Comparison of ENCODE assay signal across 1 cellular context in genomic region chr11:119338318-119338890, GRCh38.
TF ChIP-seq lines count a peak whose summit lies in the region.

No MANE protein-coding gene starts in this region.

TF ChIP-seq in K562, 482 proteins besides CTCF, POLR2A, EP300 and RAD21 (continued from another document and continues in another):
- TF ChIP-seq NKRF (IDR thresholded peaks at IDR 0.05; ENCODE audit: borderline replicate concordance) (no peak), GATA2 (CRISPR knock-in tag; IDR thresholded peaks at IDR 0.05) (peak; percentile 34; the same call in 1 of the 2 replicates), ELK1 (CRISPR knock-in tag; IDR thresholded peaks at IDR 0.05) (no peak), HOMEZ (CRISPR knock-in tag; IDR thresholded peaks at IDR 0.05) (no peak), CREB3 (tag; conservative IDR thresholded peaks at IDR 0.05; ENCODE audit: low read depth) (no peak), CREM (IDR thresholded peaks at IDR 0.05; ENCODE audit: low read depth) (peak; percentile 51; the same call in 1 of the 2 replicates), BDP1 (IDR thresholded peaks at IDR 0.05; ENCODE audit: insufficient read depth, insufficient read length) (no peak), SMARCA5 (IDR thresholded peaks at IDR 0.05) (no peak), SOX6 (IDR thresholded peaks at IDR 0.05) (no peak; the same call in 1 of the 2 replicates), FOXA1 (IDR thresholded peaks at IDR 0.05; ENCODE audit: borderline replicate concordance) (no peak), WHSC1 (IDR thresholded peaks at IDR 0.05; ENCODE audit: low read length) (no peak), ZNF699 (CRISPR knock-in tag; IDR thresholded peaks at IDR 0.05; ENCODE audit: insufficient replicate concordance) (no peak), ZNF280B (CRISPR knock-in tag; IDR thresholded peaks at IDR 0.05) (no peak), SMARCA4 (IDR thresholded peaks at IDR 0.05) (no peak), ZNF143 (CRISPR knock-in tag; IDR thresholded peaks at IDR 0.05) (no peak; the same call in 1 of the 2 replicates), FUS (optimal IDR thresholded peaks at IDR 0.05; ENCODE audit: low read depth, low read length) (no peak), CBFA2T2 (conservative IDR thresholded peaks at IDR 0.05) (no peak), RNF219 (CRISPR knock-in tag; IDR thresholded peaks at IDR 0.05) (no peak), KDM1A (IDR thresholded peaks at IDR 0.05) (no peak), ZNF124 (CRISPR knock-in tag; IDR thresholded peaks at IDR 0.05) (no peak), BRF1 (IDR thresholded peaks at IDR 0.05; ENCODE audit: borderline replicate concordance, extremely low read depth, insufficient read length) (no peak), SMC3 (conservative IDR thresholded peaks at IDR 0.05; ENCODE audit: insufficient read depth, low read depth, low read length) (peak; percentile 78), TCF7 (IDR thresholded peaks at IDR 0.05; ENCODE audit: borderline replicate concordance) (no peak), ZSCAN32 (CRISPR knock-in tag; IDR thresholded peaks at IDR 0.05) (no peak), ILK (tag; IDR thresholded peaks at IDR 0.05; ENCODE audit: borderline replicate concordance, low read depth) (no peak), NR4A1 (CRISPR knock-in tag; IDR thresholded peaks at IDR 0.05) (no peak), NR4A1 (tag; IDR thresholded peaks at IDR 0.05) (no peak), ZNF79 (CRISPR knock-in tag; IDR thresholded peaks at IDR 0.05; ENCODE audit: low read depth) (no peak), THRA (IDR thresholded peaks at IDR 0.05) (no peak), GMEB1 (CRISPR knock-in tag; IDR thresholded peaks at IDR 0.05) (no peak), GTF2A2 (tag; IDR thresholded peaks at IDR 0.05) (no peak), NR2C1 (IDR thresholded peaks at IDR 0.05) (no peak), NR2C1 (tag; IDR thresholded peaks at IDR 0.05) (no peak), JUN (IDR thresholded peaks at IDR 0.05; ENCODE audit: borderline replicate concordance, low read depth, low read length) (peak; percentile 23; the same call in 1 of the 2 replicates), JUN (CRISPR knock-in tag; IDR thresholded peaks at IDR 0.05; ENCODE audit: borderline replicate concordance) (no peak), ETV6 (IDR thresholded peaks at IDR 0.05; ENCODE audit: borderline replicate concordance in 1 of 2, low read depth in 2 of 2, low read length in 1 of 2) (no peak), ETV6 (CRISPR knock-in tag; IDR thresholded peaks at IDR 0.05; ENCODE audit: borderline replicate concordance) (no peak), HES1 (IDR thresholded peaks at IDR 0.05; ENCODE audit: low read depth) (no peak), MAZ (CRISPR knock-in tag; conservative IDR thresholded peaks at IDR 0.05 in 1 of 2, IDR thresholded peaks at IDR 0.05 in 1 of 2) (peak in 1 of 2 experiments; percentile 78; a peak in 2 of 4 replicates), ZNF785 (CRISPR knock-in tag; IDR thresholded peaks at IDR 0.05) (no peak), TGIF2 (CRISPR knock-in tag; IDR thresholded peaks at IDR 0.05) (no peak), MTF1 (CRISPR knock-in tag; IDR thresholded peaks at IDR 0.05; ENCODE audit: borderline replicate concordance) (no peak), STAG1 (CRISPR knock-in tag; IDR thresholded peaks at IDR 0.05; ENCODE audit: borderline replicate concordance) (no peak), CREB1 (IDR thresholded peaks at IDR 0.05) (no peak; the same call in 1 of the 2 replicates), CREB1 (CRISPR knock-in tag; IDR thresholded peaks at IDR 0.05) (no peak), FOXP4 (CRISPR knock-in tag; IDR thresholded peaks at IDR 0.05; ENCODE audit: borderline replicate concordance) (no peak), ELF4 (CRISPR knock-in tag; IDR thresholded peaks at IDR 0.05) (no peak), MEF2A (IDR thresholded peaks at IDR 0.05; ENCODE audit: control insufficient read depth, low read depth, low read length) (no peak), PURB (CRISPR knock-in tag; IDR thresholded peaks at IDR 0.05; ENCODE audit: low read depth) (no peak), ZBTB26 (CRISPR knock-in tag; IDR thresholded peaks at IDR 0.05) (no peak), ARID3B (CRISPR knock-in tag; IDR thresholded peaks at IDR 0.05; ENCODE audit: borderline replicate concordance) (no peak)
